31 cellular contexts compared by ENCODE assay signal in the genomic region with DNA sequence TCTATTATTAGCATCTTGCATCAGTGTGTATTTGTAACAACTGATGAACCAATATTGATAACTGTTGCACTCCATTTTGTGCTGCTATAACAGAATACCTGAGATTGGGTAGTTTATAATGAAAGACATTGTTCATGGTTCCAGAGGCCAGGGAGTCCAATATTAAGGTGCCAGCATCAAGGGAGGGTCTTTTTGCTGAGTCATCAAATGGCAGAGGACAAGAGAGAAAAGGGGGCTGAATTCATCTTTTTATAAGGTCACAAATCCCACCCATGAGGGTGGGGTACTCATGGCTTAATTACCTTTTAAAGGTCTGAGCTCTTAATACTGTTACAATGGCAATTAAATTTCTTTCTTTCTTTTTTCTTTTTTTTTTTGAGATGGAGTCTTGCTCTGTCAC. TPM values are rescaled to one million over a fixed set of nuclear protein-coding genes. Genes with fewer than 3 reads are reported as not detected.
"Had no signal": no experiment of that assay in that cellular context is flagged by ENCODE, and none has a peak within 500 bp of the region (broad histone marks: within the 10 kb centered on the region; RNA-seq: fewer than 3 reads in every experiment).

No MANE protein-coding gene starts in this region.

- H3K27ac ChIP-seq: SJCRH30 had no signal

- H3K27me3 Mint-ChIP-seq: activated B cell treated with CpG ODN at 0.5 μM for 24 hours; activated CD4-positive, alpha-beta T cell treated with anti-CD3 and anti-CD28 coated beads, Interleukin-2, amount 10 ng/mL, durations not matched to agents 24 days and 14 days; activated CD8-positive, alpha-beta memory T cell treated with anti-CD3 and anti-CD28 coated beads, Interleukin-2, amount 10 ng/mL, durations not matched to agents 7 days and 5 days; activated naive CD8-positive, alpha-beta T cell treated with anti-CD3 and anti-CD28 coated beads, Interleukin-2, amount 50 U/mL, for 24 hours; activated T-cell treated with anti-CD3 and anti-CD28 coated beads, Interleukin-2, amount 50 U/mL, for 24 hours had no signal

- H3K27ac Mint-ChIP-seq: activated B cell treated with CpG ODN at 0.5 μM for 24 hours; activated CD4-positive, alpha-beta T cell treated with anti-CD3 and anti-CD28 coated beads, Interleukin-2, amount 10 ng/mL, durations not matched to agents 24 days and 14 days; activated CD8-positive, alpha-beta memory T cell treated with anti-CD3 and anti-CD28 coated beads, Interleukin-2, amount 10 ng/mL, durations not matched to agents 7 days and 5 days; activated naive CD4-positive, alpha-beta T cell treated with anti-CD3 and anti-CD28 coated beads, Interleukin-2, amount 50 U/mL, for 72 hours; activated naive CD8-positive, alpha-beta T cell treated with anti-CD3 and anti-CD28 coated beads, Interleukin-2, amount 50 U/mL, for 24 hours; activated T-cell treated with anti-CD3 and anti-CD28 coated beads, Interleukin-2, amount 50 U/mL, for 24 hours; activated T-helper 1 cell treated with anti-CD3 and anti-CD28 coated beads, Interleukin-12 subunit alpha, Interleukin-12 subunit beta, Interleukin-2, Interleukin-4 antibody, amounts not matched to agents 30 ng/mL and 10 ng/mL and 1 ng/mL, durations not matched to agents 14 hours and 24 hours and 36 hours; brain; T-helper 1 cell treated with Interleukin-12 subunit alpha and Interleukin-12 subunit beta and Interleukin-4 antibody, amounts not matched to agents 30 μg/mL and 1 μg/mL, for 36 hours had no signal

- H3K4me3 ChIP-seq: SJCRH30 had no signal

- H3K4me2 ChIP-seq: SK-N-SH had no signal

- H3K9ac ChIP-seq: SK-N-SH had no signal

- ATAC-seq: activated CD8-positive, alpha-beta memory T cell treated with anti-CD3 and anti-CD28 coated beads, Interleukin-2, amount 10 ng/mL, durations not matched to agents 7 days and 5 days; activated naive CD4-positive, alpha-beta T cell treated with anti-CD3 and anti-CD28 coated beads, Interleukin-2, amount 50 U/mL, for 72 hours; activated naive CD8-positive, alpha-beta T cell treated with anti-CD3 and anti-CD28 coated beads, Interleukin-2, amount 50 U/mL, for 24 hours had no signal

- H3K36me3 ChIP-seq: SJCRH30 had no signal

- H3K27me3 ChIP-seq: SJCRH30 had no signal

- H3K36me3 Mint-ChIP-seq: activated CD8-positive, alpha-beta memory T cell treated with anti-CD3 and anti-CD28 coated beads, Interleukin-2, amount 10 ng/mL, durations not matched to agents 7 days and 5 days; activated naive CD4-positive, alpha-beta T cell treated with anti-CD3 and anti-CD28 coated beads, Interleukin-2, amount 50 U/mL, for 72 hours; brain had no signal

- H3K9me3 ChIP-seq: SJCRH30, SK-N-SH had no signal

- H3K4me3 Mint-ChIP-seq: activated B cell treated with CpG ODN at 0.5 μM for 24 hours; activated CD4-positive, alpha-beta T cell treated with anti-CD3 and anti-CD28 coated beads, Interleukin-2, amount 10 ng/mL, durations not matched to agents 24 days and 14 days; activated CD8-positive, alpha-beta memory T cell treated with anti-CD3 and anti-CD28 coated beads, Interleukin-2, amount 10 ng/mL, durations not matched to agents 7 days and 5 days; activated naive CD8-positive, alpha-beta T cell treated with anti-CD3 and anti-CD28 coated beads, Interleukin-2, amount 50 U/mL, for 24 hours; activated T-cell treated with anti-CD3 and anti-CD28 coated beads, Interleukin-2, amount 50 U/mL, for 24 hours; activated T-helper 1 cell treated with anti-CD3 and anti-CD28 coated beads, Interleukin-12 subunit alpha, Interleukin-12 subunit beta, Interleukin-2, Interleukin-4 antibody, amounts not matched to agents 30 ng/mL and 10 ng/mL and 1 ng/mL, durations not matched to agents 14 hours and 24 hours and 36 hours; brain; T-helper 1 cell treated with Interleukin-12 subunit alpha and Interleukin-12 subunit beta and Interleukin-4 antibody, amounts not matched to agents 30 μg/mL and 1 μg/mL, for 36 hours had no signal

- FAIRE-seq: astrocyte, TTC549 had no signal

- H3K9me3 Mint-ChIP-seq: activated B cell treated with CpG ODN at 0.5 μM for 24 hours; activated CD4-positive, alpha-beta T cell treated with anti-CD3 and anti-CD28 coated beads, Interleukin-2, amount 10 ng/mL, durations not matched to agents 24 days and 14 days; activated naive CD4-positive, alpha-beta T cell treated with anti-CD3 and anti-CD28 coated beads, Interleukin-2, amount 50 U/mL, for 72 hours; activated naive CD8-positive, alpha-beta T cell treated with anti-CD3 and anti-CD28 coated beads, Interleukin-2, amount 50 U/mL, for 24 hours; activated T-cell treated with anti-CD3 and anti-CD28 coated beads, Interleukin-2, amount 50 U/mL, for 24 hours; activated T-helper 1 cell treated with anti-CD3 and anti-CD28 coated beads, Interleukin-12 subunit alpha, Interleukin-12 subunit beta, Interleukin-2, Interleukin-4 antibody, amounts not matched to agents 30 ng/mL and 10 ng/mL and 1 ng/mL, durations not matched to agents 14 hours and 24 hours and 36 hours; brain; T-helper 1 cell treated with Interleukin-12 subunit alpha and Interleukin-12 subunit beta and Interleukin-4 antibody, amounts not matched to agents 30 μg/mL and 1 μg/mL, for 36 hours had no signal

- DNase-seq: activated B cell treated with CpG ODN at 0.5 μM for 24 hours; activated CD4-positive, alpha-beta T cell treated with anti-CD3 and anti-CD28 coated beads for 1 hour; activated CD4-positive, alpha-beta T cell treated with anti-CD3 and anti-CD28 coated beads, Interleukin-2, amount 10 ng/mL, durations not matched to agents 24 days and 14 days; activated CD4-positive, alpha-beta T cell treated with anti-CD3 and anti-CD28 coated beads, Interleukin-2, amount 50 U/mL, for 48 hours; activated CD8-positive, alpha-beta memory T cell treated with anti-CD3 and anti-CD28 coated beads, Interleukin-2, amount 10 ng/mL, durations not matched to agents 7 days and 5 days; activated effector memory CD4-positive, alpha-beta T cell treated with Interleukin-2 at 50 U/mL for 16 hours; activated naive CD4-positive, alpha-beta T cell treated with Interleukin-2 at 50 U/mL for 16 hours; activated naive CD8-positive, alpha-beta T cell treated with anti-CD3 and anti-CD28 coated beads, Interleukin-2, amount 50 U/mL, for 24 hours; activated T-cell treated with anti-CD3 and anti-CD28 coated beads, Interleukin-2, amount 50 U/mL, for 24 hours; amniotic stem cell; Karpas-422; MM.1S; NCI-H1105; NCI-H1436; NCI-H1694 treated with DMSO at 0.1 percent for 48 hours; NCI-H2029 treated with DMSO at 0.1 percent for 48 hours; NCI-H345; NCI-H510A; NCI-H526 treated with DMSO at 0.1 percent for 48 hours; NCI-H82; SK-N-SH; SW 1271; T-helper 9 cell had no signal

RNA-seq across cellular contexts. Expression of gene MYOZ2, which starts 7.2 kb away (rescaled TPM):
- total RNA-seq: activated B cell treated with CpG ODN at 0.5 μM for 24 hours; activated CD4-positive, alpha-beta T cell treated with anti-CD3 and anti-CD28 coated beads, Interleukin-2, amount 10 ng/mL, durations not matched to agents 24 days and 14 days; activated CD8-positive, alpha-beta memory T cell treated with anti-CD3 and anti-CD28 coated beads, Interleukin-2, amount 10 ng/mL, durations not matched to agents 7 days and 5 days; activated naive CD4-positive, alpha-beta T cell treated with anti-CD3 and anti-CD28 coated beads, Interleukin-2, amount 50 U/mL, for 72 hours; activated T-helper 1 cell treated with anti-CD3 and anti-CD28 coated beads, Interleukin-12 subunit alpha, Interleukin-12 subunit beta, Interleukin-2, Interleukin-4 antibody, amounts not matched to agents 30 ng/mL and 10 ng/mL and 1 ng/mL, durations not matched to agents 14 hours and 24 hours and 36 hours; OCI-LY7 had no signal
